ENCODE assay signal across 1 cellular context in the genomic region with DNA sequence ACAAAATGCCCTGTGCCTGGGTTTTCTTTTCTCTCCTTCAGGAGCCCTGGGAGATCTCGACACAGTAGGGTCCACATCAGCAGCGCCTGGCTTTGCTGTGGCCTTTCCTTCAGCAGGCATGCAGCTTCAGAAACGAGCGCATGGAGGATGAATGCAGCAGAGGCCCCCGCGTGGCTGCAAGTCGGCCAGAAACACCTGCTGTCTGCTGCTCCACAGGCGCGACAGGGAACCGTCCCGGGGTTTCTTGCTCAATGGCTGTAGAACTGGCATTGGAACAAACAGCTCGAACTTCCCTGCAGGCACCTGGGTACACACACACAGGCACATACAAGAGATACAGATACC.
TF ChIP-seq lines count a peak whose summit lies in the region.

No MANE protein-coding gene starts in this region.

TF ChIP-seq in HEK293, 187 proteins besides CTCF, POLR2A, EP300 and RAD21 (continued from another document):
- TF ChIP-seq, protein P1, sequence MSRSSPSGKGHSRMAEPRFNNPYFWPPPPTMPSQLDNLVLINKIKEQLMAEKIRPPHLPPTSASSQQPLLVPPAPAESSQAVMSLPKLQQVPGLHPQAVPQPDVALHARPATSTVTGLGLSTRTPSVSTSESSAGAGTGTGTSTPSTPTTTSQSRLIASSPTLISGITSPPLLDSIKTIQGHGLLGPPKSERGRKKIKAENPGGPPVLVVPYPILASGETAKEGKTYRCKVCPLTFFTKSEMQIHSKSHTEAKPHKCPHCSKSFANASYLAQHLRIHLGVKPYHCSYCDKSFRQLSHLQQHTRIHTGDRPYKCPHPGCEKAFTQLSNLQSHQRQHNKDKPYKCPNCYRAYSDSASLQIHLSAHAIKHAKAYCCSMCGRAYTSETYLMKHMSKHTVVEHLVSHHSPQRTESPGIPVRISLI (tag by site-specific recombination; IDR thresholded peaks at IDR 0.05): no peak
- TF ChIP-seq, protein P2, sequence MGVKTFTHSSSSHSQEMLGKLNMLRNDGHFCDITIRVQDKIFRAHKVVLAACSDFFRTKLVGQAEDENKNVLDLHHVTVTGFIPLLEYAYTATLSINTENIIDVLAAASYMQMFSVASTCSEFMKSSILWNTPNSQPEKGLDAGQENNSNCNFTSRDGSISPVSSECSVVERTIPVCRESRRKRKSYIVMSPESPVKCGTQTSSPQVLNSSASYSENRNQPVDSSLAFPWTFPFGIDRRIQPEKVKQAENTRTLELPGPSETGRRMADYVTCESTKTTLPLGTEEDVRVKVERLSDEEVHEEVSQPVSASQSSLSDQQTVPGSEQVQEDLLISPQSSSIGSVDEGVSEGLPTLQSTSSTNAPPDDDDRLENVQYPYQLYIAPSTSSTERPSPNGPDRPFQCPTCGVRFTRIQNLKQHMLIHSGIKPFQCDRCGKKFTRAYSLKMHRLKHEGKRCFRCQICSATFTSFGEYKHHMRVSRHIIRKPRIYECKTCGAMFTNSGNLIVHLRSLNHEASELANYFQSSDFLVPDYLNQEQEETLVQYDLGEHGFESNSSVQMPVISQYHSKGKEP (tag by site-specific recombination; IDR thresholded peaks at IDR 0.05): peak; percentile 76
TF ChIP-seq in HEK293: peak in this region for 2.
